11 cellular contexts compared by ENCODE assay signal in the genomic region with DNA sequence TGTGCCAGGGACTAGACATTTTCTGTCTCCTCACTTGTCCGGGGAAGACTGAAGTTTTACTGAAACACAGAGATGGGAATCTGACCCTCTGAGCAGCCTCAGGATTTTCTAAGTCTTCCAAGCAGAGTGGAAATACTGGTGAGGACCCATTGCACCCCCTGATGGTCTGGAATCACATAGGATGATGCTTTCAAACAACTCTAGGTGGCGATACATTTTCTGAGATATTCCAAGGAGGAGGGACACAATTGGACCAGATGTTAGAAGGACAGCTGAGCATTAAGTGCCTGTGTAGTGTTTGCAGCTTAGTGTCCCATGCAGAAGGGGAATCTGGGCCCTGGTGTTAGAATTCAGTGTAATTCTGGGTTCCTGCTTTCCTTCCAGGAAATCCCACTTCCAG. TPM values are rescaled to one million over a fixed set of nuclear protein-coding genes. Genes with fewer than 3 reads are reported as not detected.
"Had no signal": no experiment of that assay in that cellular context is flagged by ENCODE, and none has a peak within 500 bp of the region (broad histone marks: within the 10 kb centered on the region; RNA-seq: fewer than 3 reads in every experiment).

No MANE protein-coding gene starts in this region.

RNA-seq across cellular contexts. Expression of a gene that starts 31.3 kb away (rescaled TPM):
- total RNA-seq: activated CD8-positive, alpha-beta memory T cell treated with anti-CD3 and anti-CD28 coated beads for 36 hours; activated CD8-positive, alpha-beta T cell treated with anti-CD3 and anti-CD28 coated beads for 36 hours; activated naive CD8-positive, alpha-beta T cell treated with anti-CD3 and anti-CD28 coated beads for 36 hours; activated T-cell treated with anti-CD3 and anti-CD28 coated beads, Interleukin-2, amount 50 U/mL, for 72 hours; activated T-helper 17 cell treated with anti-CD3 and anti-CD28 coated beads, Interleukin-2, amount 50 U/mL, for 72 hours; aorta; cerebellum; MCF 10A; PC-3; Peyer's patch; SJSA1 had no signal
- polyA plus RNA-seq: aorta had no signal

RNA-seq across cellular contexts. Expression of a gene that starts 39.3 kb away (rescaled TPM):
- total RNA-seq: MCF 10A, PC-3, SJSA1 had no signal
